Comparison of ENCODE assay signal across 16 cellular contexts in genomic region chr12:27511031-27511722, GRCh38. TPM values are rescaled to one million over a fixed set of nuclear protein-coding genes. Genes with fewer than 3 reads are reported as not detected.
DNase-seq lines count a peak whose midpoint lies in the region; ATAC-seq and TF ChIP-seq lines count a peak whose summit lies in the region.
"Had no signal": no experiment of that assay in that cellular context is flagged by ENCODE, and none has a peak within 500 bp of the region (broad histone marks: within the 10 kb centered on the region; RNA-seq: fewer than 3 reads in every experiment).

No MANE protein-coding gene starts in this region.

- no peak overlapping the region for H3K4me3 ChIP-seq in body of pancreas
- no peak overlapping the region for H3K4me3 ChIP-seq in hepatocyte
- no peak overlapping the region for H3K4me3 ChIP-seq in rectal smooth muscle tissue (ENCODE audit: low read length)
- H3K4me3 ChIP-seq: spleen had no signal

- H3K4me3 Mint-ChIP-seq in activated CD4-positive, alpha-beta memory T cell treated with anti-CD3 and anti-CD28 coated beads for 36 hours = no peak overlapping the region
- H3K4me3 Mint-ChIP-seq in Calu3 (ENCODE audit: low read depth, unreplicated experiment) = no peak overlapping the region
- H3K4me3 Mint-ChIP-seq: activated CD8-positive, alpha-beta T cell treated with anti-CD3 and anti-CD28 coated beads, Interleukin-2, amount 10 ng/mL, durations not matched to agents 7 days and 5 days; B cell had no signal

- peak overlapping the region; percentile 4 to 53 (median 47) for H3K27ac ChIP-seq in body of pancreas
- H3K27ac ChIP-seq in hepatocyte = peak overlapping the region; percentile 41
- peak overlapping the region; percentile 21 for H3K27ac ChIP-seq in rectal smooth muscle tissue (ENCODE audit: low read depth, low read length)
- H3K27ac ChIP-seq: neutrophil, spleen had no signal

- H3K9me3 Mint-ChIP-seq in activated CD4-positive, alpha-beta memory T cell treated with anti-CD3 and anti-CD28 coated beads for 36 hours = peaks cover 6% of the 10 kb centered on the region
- H3K9me3 Mint-ChIP-seq in Calu3 (ENCODE audit: low read depth, unreplicated experiment) = no peaks in the 10 kb centered on the region

- H3K9me3 ChIP-seq in body of pancreas (no peaks in the 10 kb centered on the region), hepatocyte (ENCODE audit: low read depth) (no peaks in the 10 kb centered on the region)
- H3K9me3 ChIP-seq: neutrophil had no signal

- H3K36me3 ChIP-seq in body of pancreas (replicated peaks in 1 of 2; ENCODE audit: insufficient read depth in 1 of 2, low read depth in 2 of 2) (no peaks in the 10 kb centered on the region), hepatocyte (replicated peaks; ENCODE audit: insufficient read depth, low read depth) (no peaks in the 10 kb centered on the region), rectal smooth muscle tissue (ENCODE audit: control insufficient read depth, insufficient read depth, low read length) (no peaks in the 10 kb centered on the region)
- H3K36me3 ChIP-seq: neutrophil, spleen had no signal

- H3K4me1 ChIP-seq in body of pancreas (peaks cover 9% of the 10 kb centered on the region), hepatocyte (ENCODE audit: insufficient read depth) (peaks cover 7% of the 10 kb centered on the region), rectal smooth muscle tissue (ENCODE audit: control insufficient read depth, insufficient read depth, low read length) (peaks cover 9% of the 10 kb centered on the region)
- H3K4me1 ChIP-seq: spleen had no signal

- CTCF ChIA-PET in activated CD4-positive, alpha-beta memory T cell treated with anti-CD3 and anti-CD28 coated beads for 36 hours (lab: Charles Lee) = no interaction called here
- CTCF ChIA-PET in Calu3 (lab: Charles Lee) = no interaction called here

- TF ChIP-seq CTCF in body of pancreas (IDR thresholded peaks at IDR 0.05) (no peak), hepatocyte (IDR thresholded peaks at IDR 0.05; ENCODE audit: poor library complexity) (no peak), Calu3 (IDR thresholded peaks at IDR 0.05; ENCODE audit: unreplicated experiment) (no peak)

- no peak overlapping the region for H2AFZ ChIP-seq in hepatocyte

- intact Hi-C loops in body of pancreas (cut with DNase I) (no loop called here), Calu3 (cut with micrococcal nuclease; ENCODE audit: unreplicated experiment) (no loop called here)
- intact Hi-C loops in activated CD4-positive, alpha-beta memory T cell treated with anti-CD3 and anti-CD28 coated beads for 36 hours (cut with micrococcal nuclease) = no loop called here

- DNase-seq in COLO829 (ENCODE audit: low spot score) = peak; percentile 72
- no peak for DNase-seq in body of pancreas
- peak; percentile 14 for DNase-seq in hepatocyte (ENCODE audit: low spot score)
- no peak for DNase-seq in NCI-H748 treated with DMSO at 0.1 percent for 48 hours (lab: John Stamatoyannopoulos, UW)
- DNase-seq in activated CD4-positive, alpha-beta memory T cell treated with anti-CD3 and anti-CD28 coated beads for 36 hours = no peak
- DNase-seq in Calu3 = no peak
- DNase-seq in NCI-H2107 (lab: John Stamatoyannopoulos, UW) = no peak
- DNase-seq: activated CD8-positive, alpha-beta T cell treated with anti-CD3 and anti-CD28 coated beads, Interleukin-2, amount 10 ng/mL, durations not matched to agents 7 days and 5 days; central memory CD4-positive, alpha-beta T cell; NCI-H2081 treated with DMSO at 0.1 percent for 48 hours; SIG-M5; spleen; substantia nigra had no signal

- H3K9ac ChIP-seq in rectal smooth muscle tissue (ENCODE audit: low read length) = no peak overlapping the region

- no peak for TF ChIP-seq POLR2A in body of pancreas (IDR thresholded peaks at IDR 0.05)

- no peak overlapping the region for H3K4me2 ChIP-seq in hepatocyte

- ATAC-seq in body of pancreas = peak; percentile 83
- ATAC-seq: activated CD8-positive, alpha-beta T cell treated with anti-CD3 and anti-CD28 coated beads, Interleukin-2, amount 10 ng/mL, durations not matched to agents 7 days and 5 days had no signal

- POLR2A ChIA-PET in activated CD4-positive, alpha-beta memory T cell treated with anti-CD3 and anti-CD28 coated beads for 36 hours (lab: Charles Lee) = no interaction called here

- 39 to 52% methylated on average over 6 of the region's 6 CpGs for WGBS in body of pancreas, 2 donors
- 74% methylated on average over 6 of the region's 6 CpGs for WGBS in hepatocyte (ENCODE audit: low lambda C conversion rate, missing lambda C conversion rate)

- no peaks in the 10 kb centered on the region for H3K9me2 ChIP-seq in hepatocyte (replicated peaks; ENCODE audit: insufficient read depth)

- H3K27ac Mint-ChIP-seq in activated CD4-positive, alpha-beta memory T cell treated with anti-CD3 and anti-CD28 coated beads for 36 hours = no peak overlapping the region
- H3K27ac Mint-ChIP-seq in Calu3 (ENCODE audit: unreplicated experiment) = no peak overlapping the region
- H3K27ac Mint-ChIP-seq: activated CD8-positive, alpha-beta T cell treated with anti-CD3 and anti-CD28 coated beads, Interleukin-2, amount 10 ng/mL, durations not matched to agents 7 days and 5 days; B cell had no signal

- no peaks in the 10 kb centered on the region for H4K20me1 ChIP-seq in hepatocyte (ENCODE audit: insufficient read depth, poor library complexity, severe bottlenecking)

- H3K4me1 Mint-ChIP-seq in activated CD4-positive, alpha-beta memory T cell treated with anti-CD3 and anti-CD28 coated beads for 36 hours (ENCODE audit: low read depth) = no peaks in the 10 kb centered on the region
- peaks cover 3% of the 10 kb centered on the region for H3K4me1 Mint-ChIP-seq in Calu3 (ENCODE audit: low read depth, unreplicated experiment)

- H3K79me2 ChIP-seq in hepatocyte = no peaks in the 10 kb centered on the region

- no peaks in the 10 kb centered on the region for H3K36me3 Mint-ChIP-seq in activated CD4-positive, alpha-beta memory T cell treated with anti-CD3 and anti-CD28 coated beads for 36 hours
- H3K36me3 Mint-ChIP-seq in Calu3 (ENCODE audit: insufficient read depth, unreplicated experiment) = no peaks in the 10 kb centered on the region

- peaks cover 17% of the 10 kb centered on the region for H3K27me3 Mint-ChIP-seq in activated CD4-positive, alpha-beta memory T cell treated with anti-CD3 and anti-CD28 coated beads for 36 hours
- no peaks in the 10 kb centered on the region for H3K27me3 Mint-ChIP-seq in Calu3 (ENCODE audit: unreplicated experiment)

- BruUV-seq in Calu3 (replicated peaks; lab: Mats Ljungman, UMichigan) = no TSS peak

- H3K27me3 ChIP-seq in body of pancreas (no peaks in the 10 kb centered on the region), hepatocyte (no peaks in the 10 kb centered on the region), rectal smooth muscle tissue (ENCODE audit: control insufficient read depth, insufficient read depth, low read length) (no peaks in the 10 kb centered on the region)
- H3K27me3 ChIP-seq: neutrophil, spleen had no signal

RNA-seq across cellular contexts. Expression of gene PPFIBP1, which starts 12.8 kb away (rescaled TPM):
- total RNA-seq in body of pancreas (10 to 100 TPM; 63.9 to 67.5 TPM), hepatocyte (38.6 and 42.4 TPM in 2 replicates), Calu3 (2022) (58.7 and 64.8 TPM in 2 replicates)
- polyA plus RNA-seq in hepatocyte = 23.9 and 26.1 TPM in 2 replicates
- total RNA-seq in activated CD4-positive, alpha-beta memory T cell treated with anti-CD3 and anti-CD28 coated beads for 36 hours = 10 to 100 TPM; 14.1 to 14.9 TPM

Comparison
In these comparisons a context has a peak if more than half of its experiments do, and no peak if none do; other contexts are left out.
1. DNase-seq: peak in COLO829 (single experiment) and hepatocyte (single experiment); none in body of pancreas (0 of 4), NCI-H748 treated with DMSO at 0.1 percent for 48 hours (single experiment), activated CD4-positive, alpha-beta memory T cell treated with anti-CD3 and anti-CD28 coated beads for 36 hours (single experiment), Calu3 (single experiment) and NCI-H2107 (single experiment).
2. Peak in every context shown above with its lines, with median percentiles within 50 percentile points of each other: H3K27ac ChIP-seq.